In the genomic region with DNA sequence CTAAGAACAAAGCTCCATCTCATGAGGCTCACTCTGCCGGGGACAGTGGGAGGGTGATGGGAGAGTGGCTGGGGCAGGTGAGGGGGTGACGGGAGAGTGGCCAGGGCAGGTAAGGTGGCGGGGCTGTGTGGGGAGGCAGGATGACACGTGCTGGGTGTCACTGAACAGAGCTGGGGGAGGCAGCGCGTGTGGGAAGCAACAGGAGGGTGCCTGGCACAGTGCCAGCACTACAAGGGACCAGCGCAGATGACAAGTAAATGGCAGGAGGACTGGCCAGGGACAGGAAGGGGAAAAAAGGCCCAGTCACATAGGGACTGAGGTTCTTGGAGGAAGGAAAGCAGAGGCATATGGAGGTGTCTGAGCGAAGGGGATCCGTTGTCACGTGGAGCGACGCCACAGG, we compare ENCODE assay signal across 20 cellular contexts.
DNase-seq lines count a peak whose midpoint lies in the region; ATAC-seq and TF ChIP-seq lines count a peak whose summit lies in the region.
"Had no signal": no experiment of that assay in that cellular context is flagged by ENCODE, and none has a peak within 500 bp of the region (broad histone marks: within the 10 kb centered on the region; RNA-seq: fewer than 3 reads in every experiment).

No MANE protein-coding gene starts in this region.

- TF ChIP-seq CTCF in SK-N-SH (IDR thresholded peaks at IDR 0.05) (no peak), esophagus muscularis mucosa (IDR thresholded peaks at IDR 0.05) (no peak), progenitor cell of endocrine pancreas (IDR thresholded peaks at IDR 0.05; ENCODE audit: unreplicated experiment) (no peak), chondrocyte (IDR thresholded peaks at IDR 0.05) (no peak)

- H3K36me3 Mint-ChIP-seq in progenitor cell of endocrine pancreas (ENCODE audit: insufficient read depth), result peaks cover 31% of the 10 kb centered on the region
- peaks cover 32% of the 10 kb centered on the region for H3K36me3 Mint-ChIP-seq in chondrocyte (ENCODE audit: low read depth)

- H3K36me3 ChIP-seq in SK-N-SH (replicated peaks in 1 of 2; ENCODE audit: control insufficient read depth in 1 of 2, insufficient read depth in 2 of 2, low read length in 1 of 2) (peaks cover 0 to 17% of the 10 kb centered on the region in 2 experiments), esophagus muscularis mucosa (peaks cover 4 to 65% (median 37%) of the 10 kb centered on the region in 4 donors)

- ATAC-seq in SK-N-SH treated with all-trans-retinoic acid at 6 μM for 48 hours (no peak), HG02981 (IDR thresholded peaks at IDR 0.05; ENCODE audit: unreplicated experiment) (no peak)

- no peak overlapping the region for H3K4me2 ChIP-seq in SK-N-SH
- H3K4me2 ChIP-seq: PC-9 had no signal

- intact Hi-C loops in esophagus muscularis mucosa (cut with DNase I), result no loop called here

- H3K27ac ChIP-seq in SK-N-SH (ENCODE audit: low read depth in 2 of 2, low read length in 1 of 2), result no peak overlapping the region
- no peak overlapping the region for H3K27ac ChIP-seq in esophagus muscularis mucosa (replicated peaks in 1 of 4)
- H3K27ac ChIP-seq: PC-9, RWPE1 had no signal

- no peak for TF ChIP-seq POLR2A in esophagus muscularis mucosa (IDR thresholded peaks at IDR 0.05; ENCODE audit: low read depth)

- H3K4me1 Mint-ChIP-seq in progenitor cell of endocrine pancreas (ENCODE audit: low read depth) (peaks cover 4% of the 10 kb centered on the region), chondrocyte (ENCODE audit: low read depth) (no peaks in the 10 kb centered on the region)
- H3K4me1 Mint-ChIP-seq: CD4-positive, alpha-beta memory T cell had no signal

- no peaks in the 10 kb centered on the region; the same call in 1 of the 2 replicates for H3K79me2 ChIP-seq in SK-N-SH (ENCODE audit: insufficient read depth)

- H3K27ac Mint-ChIP-seq in progenitor cell of endocrine pancreas, result peak overlapping the region; percentile 72
- no peak overlapping the region for H3K27ac Mint-ChIP-seq in chondrocyte (ENCODE audit: unreplicated experiment)
- H3K27ac Mint-ChIP-seq: CD4-positive, alpha-beta memory T cell had no signal

- WGBS in SK-N-SH (ENCODE audit: low lambda C conversion rate), result 95% methylated on average over 12 of the region's 12 CpGs
- 93% methylated on average over 12 of the region's 12 CpGs for WGBS in esophagus muscularis mucosa

- H3F3A ChIP-seq in SK-N-SH (replicated peaks; ENCODE audit: insufficient read depth), result no peaks in the 10 kb centered on the region

- H4K20me1 ChIP-seq in SK-N-SH (ENCODE audit: insufficient read depth), result no peaks in the 10 kb centered on the region

- CTCF ChIA-PET in SK-N-SH (lab: Yijun Ruan, JAX), result interaction anchor here (1.2 kb wide), 1 partner anchor 28 kb away, joined by 3 read pairs; no protein-coding TSS in a partner anchor

- POLR2A ChIA-PET in SK-N-SH (lab: Yijun Ruan, JAX), result no interaction called here

- H3K9me3 Mint-ChIP-seq in progenitor cell of endocrine pancreas (ENCODE audit: low read depth) (no peaks in the 10 kb centered on the region), chondrocyte (ENCODE audit: low read depth) (no peaks in the 10 kb centered on the region)
- H3K9me3 Mint-ChIP-seq: CD4-positive, alpha-beta memory T cell had no signal

- H3K27me3 Mint-ChIP-seq in progenitor cell of endocrine pancreas (no peaks in the 10 kb centered on the region), chondrocyte (ENCODE audit: low read depth) (no peaks in the 10 kb centered on the region)
- H3K27me3 Mint-ChIP-seq: CD4-positive, alpha-beta memory T cell had no signal

- H3K4me3 Mint-ChIP-seq in progenitor cell of endocrine pancreas (ENCODE audit: low read depth) (no peak overlapping the region), chondrocyte (ENCODE audit: unreplicated experiment) (no peak overlapping the region)
- H3K4me3 Mint-ChIP-seq: CD4-positive, alpha-beta memory T cell had no signal

- H3K9me2 ChIP-seq in SK-N-SH, result no peaks in the 10 kb centered on the region

- H3K4me3 ChIP-seq in SK-N-SH (ENCODE audit: low read depth in 2 of 2, low read length in 1 of 2) (no peak overlapping the region), esophagus muscularis mucosa (no peak overlapping the region)
- H3K4me3 ChIP-seq: PC-9 had no signal

- TF ChIP-seq EP300 in SK-N-SH (IDR thresholded peaks at IDR 0.05; ENCODE audit: borderline replicate concordance in 1 of 2, low read depth in 1 of 2, low read length in 1 of 2) (no peak), esophagus muscularis mucosa (IDR thresholded peaks at IDR 0.05) (no peak)

- no peak overlapping the region for H2AFZ ChIP-seq in SK-N-SH (ENCODE audit: low read depth)
- H2AFZ ChIP-seq: PC-9 had no signal

- no peaks in the 10 kb centered on the region; a peak in 1 of 4 replicates for H3K4me1 ChIP-seq in SK-N-SH (ENCODE audit: control insufficient read depth in 1 of 2, insufficient read depth in 2 of 2, low read depth in 1 of 2, low read length in 1 of 2)
- H3K4me1 ChIP-seq in esophagus muscularis mucosa, result no peaks in the 10 kb centered on the region

- no peaks in the 10 kb centered on the region for H3K9me3 ChIP-seq in SK-N-SH
- H3K9me3 ChIP-seq in esophagus muscularis mucosa, result no peaks in the 10 kb centered on the region

- H3K27me3 ChIP-seq in SK-N-SH (ENCODE audit: insufficient read depth) (no peaks in the 10 kb centered on the region), esophagus muscularis mucosa (no peaks in the 10 kb centered on the region)

- DNase-seq in SK-N-SH, result peak; percentile 36
- peak; percentile 15 for DNase-seq in COR-L47 (lab: John Stamatoyannopoulos, UW)
- peak; percentile 21 for DNase-seq in esophagus muscularis mucosa (ENCODE audit: extremely low spot score)
- no peak for DNase-seq in progenitor cell of endocrine pancreas (ENCODE audit: low spot score, unreplicated experiment)
- no peak for DNase-seq in chondrocyte (ENCODE audit: low spot score)
- no peak for DNase-seq in DMS153 (lab: John Stamatoyannopoulos, UW)
- DNase-seq: CD4-positive, alpha-beta memory T cell; DMS79; Karpas-422; NCI-H1092; NCI-H146; NCI-H2029 treated with DMSO at 0.1 percent for 48 hours; NCI-H2171; NCI-H446; NCI-H526 treated with DMSO at 0.1 percent for 48 hours; PC-9; SIG-M5 had no signal

- no peak for TF ChIP-seq RAD21 in SK-N-SH (IDR thresholded peaks at IDR 0.05; ENCODE audit: low read length)

- H3K9ac ChIP-seq in SK-N-SH, result no peak overlapping the region

TF ChIP-seq in SK-N-SH, 30 proteins besides CTCF, POLR2A, EP300 and RAD21:
- TF ChIP-seq EZH2phosphoT487 (IDR thresholded peaks at IDR 0.05; ENCODE audit: borderline replicate concordance, low read depth) (no peak), POLR2AphosphoS5 (IDR thresholded peaks at IDR 0.05; ENCODE audit: low read depth, low read length) (no peak), NRF1 (IDR thresholded peaks at IDR 0.05; ENCODE audit: low read depth, low read length) (no peak), GATA2 (CRISPR knock-in tag; IDR thresholded peaks at IDR 0.05) (no peak)
- TF ChIP-seq, protein P1, sequence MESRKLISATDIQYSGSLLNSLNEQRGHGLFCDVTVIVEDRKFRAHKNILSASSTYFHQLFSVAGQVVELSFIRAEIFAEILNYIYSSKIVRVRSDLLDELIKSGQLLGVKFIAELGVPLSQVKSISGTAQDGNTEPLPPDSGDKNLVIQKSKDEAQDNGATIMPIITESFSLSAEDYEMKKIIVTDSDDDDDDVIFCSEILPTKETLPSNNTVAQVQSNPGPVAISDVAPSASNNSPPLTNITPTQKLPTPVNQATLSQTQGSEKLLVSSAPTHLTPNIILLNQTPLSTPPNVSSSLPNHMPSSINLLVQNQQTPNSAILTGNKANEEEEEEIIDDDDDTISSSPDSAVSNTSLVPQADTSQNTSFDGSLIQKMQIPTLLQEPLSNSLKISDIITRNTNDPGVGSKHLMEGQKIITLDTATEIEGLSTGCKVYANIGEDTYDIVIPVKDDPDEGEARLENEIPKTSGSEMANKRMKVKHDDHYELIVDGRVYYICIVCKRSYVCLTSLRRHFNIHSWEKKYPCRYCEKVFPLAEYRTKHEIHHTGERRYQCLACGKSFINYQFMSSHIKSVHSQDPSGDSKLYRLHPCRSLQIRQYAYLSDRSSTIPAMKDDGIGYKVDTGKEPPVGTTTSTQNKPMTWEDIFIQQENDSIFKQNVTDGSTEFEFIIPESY (IDR thresholded peaks at IDR 0.05; ENCODE audit: borderline replicate concordance, low read depth), result no peak
TF ChIP-seq in SK-N-SH: peak in this region for 0.

TF ChIP-seq in SK-N-SH treated with all-trans-retinoic acid at 6 μM for 48 hours, 23 proteins besides CTCF, POLR2A, EP300 and RAD21 (continues in another document):
- TF ChIP-seq, protein P2, sequence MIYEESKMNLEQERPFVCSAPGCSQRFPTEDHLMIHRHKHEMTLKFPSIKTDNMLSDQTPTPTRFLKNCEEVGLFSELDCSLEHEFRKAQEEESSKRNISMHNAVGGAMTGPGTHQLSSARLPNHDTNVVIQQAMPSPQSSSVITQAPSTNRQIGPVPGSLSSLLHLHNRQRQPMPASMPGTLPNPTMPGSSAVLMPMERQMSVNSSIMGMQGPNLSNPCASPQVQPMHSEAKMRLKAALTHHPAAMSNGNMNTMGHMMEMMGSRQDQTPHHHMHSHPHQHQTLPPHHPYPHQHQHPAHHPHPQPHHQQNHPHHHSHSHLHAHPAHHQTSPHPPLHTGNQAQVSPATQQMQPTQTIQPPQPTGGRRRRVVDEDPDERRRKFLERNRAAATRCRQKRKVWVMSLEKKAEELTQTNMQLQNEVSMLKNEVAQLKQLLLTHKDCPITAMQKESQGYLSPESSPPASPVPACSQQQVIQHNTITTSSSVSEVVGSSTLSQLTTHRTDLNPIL (CRISPR knock-in tag; IDR thresholded peaks at IDR 0.05; ENCODE audit: low read depth), result no peak
- TF ChIP-seq ZNF70 (CRISPR knock-in tag; IDR thresholded peaks at IDR 0.05), result no peak
- TF ChIP-seq PPARA (CRISPR knock-in tag; IDR thresholded peaks at IDR 0.05; ENCODE audit: borderline replicate concordance), result no peak
- TF ChIP-seq CSRNP3 (CRISPR knock-in tag; IDR thresholded peaks at IDR 0.05), result no peak
- TF ChIP-seq TCF4 (CRISPR knock-in tag; IDR thresholded peaks at IDR 0.05; ENCODE audit: borderline replicate concordance), result no peak
- TF ChIP-seq ISL1 (CRISPR knock-in tag; IDR thresholded peaks at IDR 0.05), result no peak
- TF ChIP-seq ARNTL (CRISPR knock-in tag; IDR thresholded peaks at IDR 0.05; ENCODE audit: borderline replicate concordance, low read depth), result no peak
- TF ChIP-seq ZC3H10 (CRISPR knock-in tag; IDR thresholded peaks at IDR 0.05), result no peak

Comparison
In these comparisons a context has a peak if more than half of its experiments do, and no peak if none do; other contexts are left out.
1. DNase-seq: peak in SK-N-SH (single experiment), COR-L47 (single experiment) and esophagus muscularis mucosa (single experiment); none in progenitor cell of endocrine pancreas (single experiment), chondrocyte (single experiment) and DMS153 (single experiment).